In the genomic region with DNA sequence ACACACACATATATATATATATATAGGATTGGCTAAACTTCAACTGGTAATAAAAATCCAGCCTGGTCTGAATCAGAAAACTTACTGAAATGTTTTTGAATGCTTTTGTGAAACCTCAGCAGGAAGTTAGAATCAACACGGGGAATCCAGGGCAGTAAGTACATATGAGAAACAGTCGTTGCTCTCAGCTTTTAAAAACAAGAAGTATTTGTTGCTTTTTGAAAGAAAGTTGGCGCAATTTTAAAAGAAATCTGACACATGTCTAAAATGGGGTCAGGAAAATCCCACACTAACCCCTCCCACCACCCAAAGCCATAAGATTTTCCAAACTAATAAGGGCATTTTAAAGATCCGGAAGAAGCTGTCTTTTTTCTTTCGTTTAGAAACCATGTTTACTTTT, we compare ENCODE assay signal across 8 cellular contexts. TPM values are rescaled to one million over a fixed set of nuclear protein-coding genes. Genes with fewer than 3 reads are reported as not detected.
A peak's percentile ranks its signal among the peaks of the same experiment; 100 is the strongest.
DNase-seq lines count a peak whose midpoint lies in the region; ATAC-seq, FAIRE-seq and TF ChIP-seq lines count a peak whose summit lies in the region.

No MANE protein-coding gene starts in this region.

- intact Hi-C loops in activated CD8-positive, alpha-beta T cell treated with anti-CD3 and anti-CD28 coated beads for 36 hours (cut with micrococcal nuclease): no loop called here
- intact Hi-C loops in head of caudate nucleus (cut with DNase I): no loop called here

- H3K27me3 Mint-ChIP-seq in activated CD8-positive, alpha-beta T cell treated with anti-CD3 and anti-CD28 coated beads for 36 hours: no peaks in the 10 kb centered on the region

- no peak overlapping the region for H3K27ac ChIP-seq in keratinocyte (ENCODE audit: control insufficient read depth, insufficient read depth, low read length)

- no peaks in the 10 kb centered on the region for H3K79me2 ChIP-seq in keratinocyte (ENCODE audit: control insufficient read depth, insufficient read depth, low read length)

- H3K9me3 Mint-ChIP-seq in activated CD8-positive, alpha-beta T cell treated with anti-CD3 and anti-CD28 coated beads for 36 hours: no peaks in the 10 kb centered on the region

- peak; percentile 64 for ATAC-seq in GM19395 (IDR thresholded peaks at IDR 0.05; ENCODE audit: unreplicated experiment)
- ATAC-seq in activated CD8-positive, alpha-beta T cell treated with anti-CD3 and anti-CD28 coated beads for 36 hours: peak; percentile 37
- ATAC-seq in GM21528 (IDR thresholded peaks at IDR 0.05; ENCODE audit: low FRiP score, unreplicated experiment): no peak
- ATAC-seq in HG03469 (IDR thresholded peaks at IDR 0.05; ENCODE audit: unreplicated experiment): no peak

- no peak for TF ChIP-seq CTCF in AG09309 (IDR thresholded peaks at IDR 0.05; ENCODE audit: control insufficient read depth, insufficient read depth, low read depth, low read length, missing control alignments)
- TF ChIP-seq CTCF in activated CD8-positive, alpha-beta T cell treated with anti-CD3 and anti-CD28 coated beads for 36 hours (IDR thresholded peaks at IDR 0.05): no peak
- no peak for TF ChIP-seq CTCF in keratinocyte (optimal IDR thresholded peaks at IDR 0.05 in 1 of 3, IDR thresholded peaks at IDR 0.05 in 1 of 3, conservative IDR thresholded peaks at IDR 0.05 in 1 of 3; ENCODE audit: extremely low read depth in 1 of 3, insufficient read depth in 2 of 3, low read length in 3 of 3)

- H3K9ac ChIP-seq in keratinocyte (ENCODE audit: control insufficient read depth, extremely low read depth, insufficient read depth, low read length): no peak overlapping the region

- FAIRE-seq in keratinocyte (lab: Jason Lieb, UNC): no peak

- POLR2A ChIA-PET in activated CD8-positive, alpha-beta T cell treated with anti-CD3 and anti-CD28 coated beads for 36 hours (lab: Charles Lee): interaction anchor here (1.6 kb wide), 1 partner anchor 11 kb away, joined by 4 read pairs; a partner anchor contains a TSS

- H3K36me3 Mint-ChIP-seq in activated CD8-positive, alpha-beta T cell treated with anti-CD3 and anti-CD28 coated beads for 36 hours (ENCODE audit: low read depth): no peaks in the 10 kb centered on the region

- no peaks in the 10 kb centered on the region for H3K9me3 ChIP-seq in keratinocyte (ENCODE audit: control insufficient read depth, low read depth, low read length)

- H3K4me1 Mint-ChIP-seq in activated CD8-positive, alpha-beta T cell treated with anti-CD3 and anti-CD28 coated beads for 36 hours (ENCODE audit: low read depth): peaks cover 8% of the 10 kb centered on the region

- no peaks in the 10 kb centered on the region for H3K27me3 ChIP-seq in keratinocyte (ENCODE audit: control insufficient read depth, extremely low read depth, insufficient read depth, low read length)

- H3K4me3 ChIP-seq in AG09309 (ENCODE audit: control insufficient read depth, low read depth, low read length) (peak overlapping the region; percentile 12; the same call in 1 of the 2 replicates), keratinocyte (ENCODE audit: control insufficient read depth in 2 of 3, extremely low read depth in 1 of 3, insufficient read depth in 2 of 3, low read depth in 1 of 3, low read length in 3 of 3) (no peak overlapping the region)

- peak overlapping the region; percentile 58 for H3K4me2 ChIP-seq in keratinocyte (ENCODE audit: control insufficient read depth, extremely low read depth, insufficient read depth, low read depth, low read length)

- dilution Hi-C loops in keratinocyte (cut with MboI; ENCODE audit: extremely low pct_ligation_motif_present, low sequenced_read_pairs): no loop called here

- H2AFZ ChIP-seq in keratinocyte (ENCODE audit: control insufficient read depth, low read length): peak overlapping the region; percentile 84

- H4K20me1 ChIP-seq in keratinocyte (ENCODE audit: control insufficient read depth, extremely low read depth, insufficient read depth, low read length): no peaks in the 10 kb centered on the region

- H3K27ac Mint-ChIP-seq in activated CD8-positive, alpha-beta T cell treated with anti-CD3 and anti-CD28 coated beads for 36 hours: peak overlapping the region; percentile 83

- peak overlapping the region; percentile 32 for H3K4me3 Mint-ChIP-seq in activated CD8-positive, alpha-beta T cell treated with anti-CD3 and anti-CD28 coated beads for 36 hours

- H3K36me3 ChIP-seq in keratinocyte (ENCODE audit: control insufficient read depth in 2 of 2, extremely low read depth in 1 of 2, insufficient read depth in 2 of 2, low read length in 2 of 2): no peaks in the 10 kb centered on the region

- CTCF ChIA-PET in activated CD8-positive, alpha-beta T cell treated with anti-CD3 and anti-CD28 coated beads for 36 hours (lab: Charles Lee): interaction anchor here (0.7 to 0.9 kb wide), 2 partner anchors 12 to 147 kb away, joined by 3 read pairs; no protein-coding TSS in a partner anchor

- H3K9me1 ChIP-seq in keratinocyte (ENCODE audit: control insufficient read depth, extremely low read depth, insufficient read depth, low read length): no peaks in the 10 kb centered on the region

- no peak for DNase-seq in AG09309 (ENCODE audit: low read depth)
- DNase-seq in activated CD8-positive, alpha-beta T cell treated with anti-CD3 and anti-CD28 coated beads for 36 hours: no peak
- DNase-seq in keratinocyte (ENCODE audit: low read depth, low spot score): no peak
- no peak for DNase-seq in head of caudate nucleus
- DNase-seq in SW 1271 (lab: John Stamatoyannopoulos, UW): no peak

- peaks cover 8% of the 10 kb centered on the region for H3K4me1 ChIP-seq in keratinocyte (ENCODE audit: control insufficient read depth, extremely low read depth, insufficient read depth, low read length)

RNA-seq across cellular contexts. Expression of a gene that starts 11.5 kb away (rescaled TPM):
- total RNA-seq in activated CD8-positive, alpha-beta T cell treated with anti-CD3 and anti-CD28 coated beads for 36 hours: not detected
- polyA plus RNA-seq in keratinocyte: 0.05 to 0.10 TPM (median 0.08 TPM) in 3 replicates
- not detected for polyA plus RNA-seq in keratinocyte (2011; ENCODE audit: low read depth)
- 0.05 and 0.07 TPM in 2 replicates for polyA plus RNA-seq in keratinocyte (2011; cell fraction: cytosol; rRNA removed)
- polyA plus RNA-seq in keratinocyte (2011; cell fraction: nucleus; rRNA removed): 0.01 and 0.25 TPM in 2 replicates
- 0.03 TPM in 1 of 2 replicates, not detected in the other for polyA plus RNA-seq in keratinocyte (2012; ENCODE audit: low replicate concordance)
- not detected in 3 replicates for polyA minus RNA-seq in keratinocyte
- not detected for polyA minus RNA-seq in keratinocyte (2011; cell fraction: cytosol; rRNA and poly(A)+ RNA removed)
- polyA minus RNA-seq in keratinocyte (2011; cell fraction: nucleus; rRNA and poly(A)+ RNA removed): not detected in 2 replicates

RNA-seq across cellular contexts. Expression of a gene that starts 30.4 kb away (rescaled TPM):
- total RNA-seq in activated CD8-positive, alpha-beta T cell treated with anti-CD3 and anti-CD28 coated beads for 36 hours: 10 to 100 TPM; 19.0 to 19.7 TPM
- polyA plus RNA-seq in keratinocyte: 14.0 to 23.1 TPM (median 14.2 TPM) in 3 replicates
- polyA plus RNA-seq in keratinocyte (2011; ENCODE audit: low read depth): 11.1 TPM
- 14.8 and 23.7 TPM in 2 replicates for polyA plus RNA-seq in keratinocyte (2011; cell fraction: cytosol; rRNA removed)
- 9.6 and 12.6 TPM in 2 replicates for polyA plus RNA-seq in keratinocyte (2011; cell fraction: nucleus; rRNA removed)
- 15.8 and 19.4 TPM in 2 replicates for polyA plus RNA-seq in keratinocyte (2012; ENCODE audit: low replicate concordance)
- 3.5 to 18.5 TPM (median 11.7 TPM) in 3 replicates for polyA minus RNA-seq in keratinocyte
- 11.9 TPM for polyA minus RNA-seq in keratinocyte (2011; cell fraction: cytosol; rRNA and poly(A)+ RNA removed)
- polyA minus RNA-seq in keratinocyte (2011; cell fraction: nucleus; rRNA and poly(A)+ RNA removed): 9.7 and 16.8 TPM in 2 replicates

Comparison
In these comparisons a context has a peak if more than half of its experiments do, and no peak if none do; other contexts are left out.
1. ATAC-seq: peak in GM19395 (single experiment) and activated CD8-positive, alpha-beta T cell treated with anti-CD3 and anti-CD28 coated beads for 36 hours (single experiment); none in GM21528 (single experiment) and HG03469 (single experiment).